13 cellular contexts compared by ENCODE assay signal in the genomic region with DNA sequence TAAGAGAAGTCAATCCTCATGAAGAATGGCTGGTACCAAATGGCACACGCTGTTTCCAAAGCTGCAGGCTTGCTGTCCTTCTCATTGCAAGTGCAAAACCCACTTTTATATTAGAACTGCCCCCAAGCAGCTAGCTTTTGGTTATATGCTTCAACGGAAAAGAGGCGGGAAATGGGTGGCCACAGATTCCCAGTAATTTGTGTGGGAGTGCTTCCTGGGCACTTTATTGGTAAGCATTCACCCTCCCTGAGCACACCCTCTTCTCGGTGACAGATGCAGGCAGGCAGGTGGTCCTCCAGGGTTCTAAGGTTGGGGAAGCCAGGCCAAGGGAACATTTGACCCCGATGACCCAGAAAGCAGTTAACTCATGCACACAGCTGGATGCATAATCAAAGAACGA.
"Had no signal": no experiment of that assay in that cellular context is flagged by ENCODE, and none has a peak within 500 bp of the region (broad histone marks: within the 10 kb centered on the region; RNA-seq: fewer than 3 reads in every experiment).

No MANE protein-coding gene starts in this region.

- H3K4me3 Mint-ChIP-seq: neural progenitor cell; T-helper 1 cell treated with Interleukin-12 subunit alpha and Interleukin-12 subunit beta and Interleukin-4 antibody, amounts not matched to agents 30 μg/mL and 1 μg/mL, for 36 hours had no signal

- H3K27ac Mint-ChIP-seq: neural progenitor cell had no signal

- H3K27me3 ChIP-seq: adrenal gland, colonic mucosa, heart left ventricle, neural progenitor cell, pancreas, tibial nerve had no signal

- H3K4me1 ChIP-seq: adrenal gland, colonic mucosa, pancreas had no signal

- H3K9me3 ChIP-seq: adrenal gland, colonic mucosa, heart left ventricle, pancreas, SK-N-SH, tibial nerve had no signal

- DNase-seq: adrenal gland; colonic mucosa; effector CD4-positive, alpha-beta T cell; heart left ventricle; islet precursor cell; mesendoderm; pancreas; SK-N-SH had no signal

- ATAC-seq: heart left ventricle, left lobe of liver, pancreas had no signal

- H3K36me3 ChIP-seq: adrenal gland, colonic mucosa, heart left ventricle, neural progenitor cell, pancreas, tibial nerve had no signal

- H3K27ac ChIP-seq: adrenal gland, colonic mucosa, neural progenitor cell, pancreas, tibial nerve had no signal

- H3K4me3 ChIP-seq: adrenal gland, colonic mucosa, neural progenitor cell, pancreas, tibial nerve had no signal

- H3K9me3 Mint-ChIP-seq: activated T-cell treated with anti-CD3 and anti-CD28 coated beads, Interleukin-2, amount 50 U/mL, for 4 hours; neural progenitor cell; T-helper 1 cell treated with Interleukin-12 subunit alpha and Interleukin-12 subunit beta and Interleukin-4 antibody, amounts not matched to agents 30 μg/mL and 1 μg/mL, for 36 hours had no signal

- H3K36me3 Mint-ChIP-seq: neural progenitor cell had no signal
